Comparison of ENCODE assay signal across 1 cellular context in the genomic region with DNA sequence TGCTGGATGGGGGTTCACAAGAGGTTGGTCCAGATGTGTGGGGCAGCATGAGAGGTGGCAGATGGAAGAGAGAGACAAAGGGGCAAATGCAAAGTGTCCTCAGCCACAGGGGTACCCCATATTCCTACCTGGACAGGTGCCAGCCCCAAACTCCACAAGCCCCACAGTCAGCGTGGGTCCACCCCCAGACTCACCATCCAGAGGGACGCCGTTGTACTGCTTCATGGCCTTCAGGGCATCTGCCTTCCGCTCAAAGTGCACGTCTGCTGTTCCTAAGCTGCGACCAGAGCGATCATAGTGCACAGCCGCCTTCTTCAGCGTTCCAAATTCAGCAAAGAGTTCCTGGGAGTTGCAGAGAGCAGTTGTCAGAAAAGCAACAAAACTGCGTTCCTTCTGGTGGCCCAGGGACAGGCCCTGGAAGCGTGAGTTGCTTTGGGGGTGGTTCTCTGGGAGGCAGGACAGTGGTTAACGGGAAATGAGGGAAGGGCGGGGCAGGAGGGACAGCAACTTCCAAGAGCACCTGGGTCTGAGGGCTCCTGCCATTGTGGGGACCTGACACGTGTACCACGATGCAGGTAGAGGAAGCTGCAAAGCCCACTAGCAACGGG.
TF ChIP-seq lines count a peak whose summit lies in the region.

No MANE protein-coding gene starts in this region.

TF ChIP-seq in K562, 482 proteins besides CTCF, POLR2A, EP300 and RAD21:
- no peak for TF ChIP-seq ZFP30 (CRISPR knock-in tag; IDR thresholded peaks at IDR 0.05; ENCODE audit: borderline replicate concordance)
- no peak for TF ChIP-seq CBX5 (IDR thresholded peaks at IDR 0.05; ENCODE audit: borderline replicate concordance, low read depth)
- peak; percentile 43 for TF ChIP-seq NFIC (IDR thresholded peaks at IDR 0.05)
- TF ChIP-seq RBFOX2 (IDR thresholded peaks at IDR 0.05; ENCODE audit: low read depth, low read length): peak; percentile 65
- TF ChIP-seq POLR2G (IDR thresholded peaks at IDR 0.05; ENCODE audit: low read depth, low read length): 0 out of 2 replicates have a peak, but pooled peaks have one; percentile 14
- peak; percentile 77; the same call in 1 of the 2 replicates for TF ChIP-seq ZC3H4 (CRISPR knock-in tag; IDR thresholded peaks at IDR 0.05; ENCODE audit: borderline replicate concordance)
- TF ChIP-seq ZFX (CRISPR knock-in tag; IDR thresholded peaks at IDR 0.05): peak; percentile 19; the same call in 1 of the 2 replicates
